ENCODE assay signal across 2 cellular contexts in genomic region chr4:149158852-149159251, GRCh38.
TF ChIP-seq lines count a peak whose summit lies in the region.

No MANE protein-coding gene starts in this region.

TF ChIP-seq in SK-N-SH treated with all-trans-retinoic acid at 6 μM for 48 hours, 23 proteins besides CTCF, POLR2A, EP300 and RAD21 (continued from another document):
- TF ChIP-seq TSHZ2 (CRISPR knock-in tag; IDR thresholded peaks at IDR 0.05) (no peak), ZNF565 (CRISPR knock-in tag; conservative IDR thresholded peaks at IDR 0.05; ENCODE audit: low read depth) (no peak), PATZ1 (CRISPR knock-in tag; IDR thresholded peaks at IDR 0.05; ENCODE audit: borderline replicate concordance) (no peak), ZC3H10 (CRISPR knock-in tag; IDR thresholded peaks at IDR 0.05) (no peak), ZNF8 (CRISPR knock-in tag; IDR thresholded peaks at IDR 0.05) (no peak)

TF ChIP-seq in WTC11, 78 proteins besides CTCF, POLR2A, EP300 and RAD21 (continued from another document):
- no peak for TF ChIP-seq ATF6 (CRISPR knock-in tag; IDR thresholded peaks at IDR 0.05)
- TF ChIP-seq ZNF425 (CRISPR knock-in tag; conservative IDR thresholded peaks at IDR 0.05), result no peak
- no peak for TF ChIP-seq GABPB1 (CRISPR knock-in tag; IDR thresholded peaks at IDR 0.05)
- no peak for TF ChIP-seq PRDM15 (CRISPR knock-in tag; IDR thresholded peaks at IDR 0.05)
- no peak for TF ChIP-seq MYBL2 (CRISPR knock-in tag; IDR thresholded peaks at IDR 0.05)
- no peak for TF ChIP-seq NR3C1 (CRISPR knock-in tag; conservative IDR thresholded peaks at IDR 0.05; ENCODE audit: low read depth)
- TF ChIP-seq PRRX2 (CRISPR knock-in tag; IDR thresholded peaks at IDR 0.05), result no peak
- no peak for TF ChIP-seq E2F1 (CRISPR knock-in tag; IDR thresholded peaks at IDR 0.05)
- TF ChIP-seq HMGA2 (CRISPR knock-in tag; IDR thresholded peaks at IDR 0.05), result no peak
- TF ChIP-seq ATF2 (CRISPR knock-in tag; IDR thresholded peaks at IDR 0.05; ENCODE audit: borderline replicate concordance, low read depth), result no peak
